In genomic region chr15:101129851-101130250, GRCh38 we compare ENCODE assay signal across 18 cellular contexts.
"Had no signal": no experiment of that assay in that cellular context is flagged by ENCODE, and none has a peak within 500 bp of the region (broad histone marks: within the 10 kb centered on the region; RNA-seq: fewer than 3 reads in every experiment).

No MANE protein-coding gene starts in this region.

- ATAC-seq: activated CD8-positive, alpha-beta memory T cell treated with anti-CD3 and anti-CD28 coated beads, Interleukin-2, amount 10 ng/mL, durations not matched to agents 7 days and 5 days; left colon; naive thymus-derived CD8-positive, alpha-beta T cell; stimulated activated naive CD8-positive, alpha-beta T cell treated with anti-CD3 and anti-CD28 coated beads, Interleukin-15, Interleukin-2, amounts not matched to agents 100 U/mL and 50 U/mL, for 24 hours had no signal

- H3K27ac ChIP-seq: cardiac muscle cell, suprapubic skin had no signal

- H3K4me3 ChIP-seq: cardiac muscle cell, suprapubic skin had no signal

- H3K27ac Mint-ChIP-seq: activated CD8-positive, alpha-beta memory T cell treated with anti-CD3 and anti-CD28 coated beads, Interleukin-2, amount 10 ng/mL, durations not matched to agents 7 days and 5 days; activated T-cell treated with anti-CD3 and anti-CD28 coated beads, Interleukin-2, amount 50 U/mL, for 24 hours; T-helper 1 cell treated with Interleukin-12 subunit alpha and Interleukin-12 subunit beta and Interleukin-4 antibody, amounts not matched to agents 30 μg/mL and 1 μg/mL, for 36 hours; type B pancreatic cell had no signal

- DNase-seq: activated CD4-positive, CD25-positive, alpha-beta regulatory T cell; activated CD8-positive, alpha-beta memory T cell treated with anti-CD3 and anti-CD28 coated beads, Interleukin-2, amount 10 ng/mL, durations not matched to agents 7 days and 5 days; activated effector memory CD4-positive, alpha-beta T cell treated with Interleukin-2 at 50 U/mL for 16 hours; activated T-cell treated with anti-CD3 and anti-CD28 coated beads, Interleukin-2, amount 50 U/mL, for 24 hours; effector CD8-positive, alpha-beta T cell; foreskin melanocyte; head of caudate nucleus; left colon; naive thymus-derived CD8-positive, alpha-beta T cell; nucleus accumbens; stimulated activated CD4-positive, alpha-beta T cell treated with anti-CD3 and anti-CD28 coated beads, Interleukin-12 subunit alpha, Interleukin-12 subunit beta, amount 100 ng/mL, for 4 hours; stimulated activated naive CD8-positive, alpha-beta T cell treated with anti-CD3 and anti-CD28 coated beads, Interleukin-15, Interleukin-2, amounts not matched to agents 100 U/mL and 50 U/mL, for 24 hours had no signal

- H3K36me3 ChIP-seq: cardiac muscle cell, suprapubic skin had no signal

- FAIRE-seq: colon, TTC549 had no signal

- H3K27me3 Mint-ChIP-seq: activated CD8-positive, alpha-beta memory T cell treated with anti-CD3 and anti-CD28 coated beads, Interleukin-2, amount 10 ng/mL, durations not matched to agents 7 days and 5 days; activated T-cell treated with anti-CD3 and anti-CD28 coated beads, Interleukin-2, amount 50 U/mL, for 24 hours; naive thymus-derived CD8-positive, alpha-beta T cell had no signal

- H3K4me3 Mint-ChIP-seq: activated CD8-positive, alpha-beta memory T cell treated with anti-CD3 and anti-CD28 coated beads, Interleukin-2, amount 10 ng/mL, durations not matched to agents 7 days and 5 days; activated T-cell treated with anti-CD3 and anti-CD28 coated beads, Interleukin-2, amount 50 U/mL, for 24 hours; naive thymus-derived CD8-positive, alpha-beta T cell; T-helper 1 cell treated with Interleukin-12 subunit alpha and Interleukin-12 subunit beta and Interleukin-4 antibody, amounts not matched to agents 30 μg/mL and 1 μg/mL, for 36 hours; type B pancreatic cell had no signal

- H3K27me3 ChIP-seq: cardiac muscle cell, suprapubic skin had no signal

- H3K9me3 ChIP-seq: suprapubic skin had no signal
